ENCODE assay signal across 9 cellular contexts in the genomic region with DNA sequence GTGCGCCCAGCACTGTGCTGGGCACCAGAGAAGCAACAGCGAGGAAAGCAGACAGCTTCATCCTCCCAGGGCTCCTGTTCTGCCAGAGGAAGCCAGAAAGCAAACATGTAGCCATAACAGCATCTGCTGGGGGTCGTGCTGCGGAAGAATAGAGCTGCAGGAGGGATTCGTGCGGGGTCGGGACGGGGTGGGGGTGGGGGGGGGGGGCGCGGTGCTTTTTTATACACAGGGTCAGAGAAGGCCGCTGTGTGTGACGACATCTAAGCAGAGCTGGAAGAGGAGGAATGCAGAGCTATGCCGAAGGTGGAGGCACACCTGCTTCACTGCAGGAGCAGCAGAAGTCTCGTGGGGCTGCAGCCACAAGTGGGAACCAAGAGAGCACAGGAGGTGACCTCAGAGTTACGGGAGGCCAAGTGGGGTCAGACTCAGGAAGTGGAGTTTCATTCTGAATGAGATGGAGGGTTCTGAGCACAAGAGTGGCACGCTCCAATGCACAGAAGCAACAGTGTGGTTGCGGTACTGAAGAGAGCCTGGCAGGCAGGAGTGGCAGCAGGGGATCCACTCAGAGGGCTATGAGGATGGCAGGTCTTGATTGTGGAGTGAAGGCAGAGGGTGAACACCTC.
DNase-seq lines count a peak whose midpoint lies in the region; ATAC-seq and TF ChIP-seq lines count a peak whose summit lies in the region.
"Had no signal": no experiment of that assay in that cellular context is flagged by ENCODE, and none has a peak within 500 bp of the region (broad histone marks: within the 10 kb centered on the region; RNA-seq: fewer than 3 reads in every experiment).

No MANE protein-coding gene starts in this region.

- peak; percentile 12 for DNase-seq in activated naive CD8-positive, alpha-beta T cell treated with anti-CD3 and anti-CD28 coated beads, Interleukin-2, amount 50 U/mL, for 24 hours
- DNase-seq in NCI-H524 treated with DMSO at 0.1 percent for 48 hours (lab: John Stamatoyannopoulos, UW), result no peak
- DNase-seq in NK-92 treated with Interleukin-12 subunit alpha and Interleukin-12 subunit beta, amount 100 ng/mL, for 24 hours (lab: John Stamatoyannopoulos, UW), result no peak
- DNase-seq in NCI-H1436 treated with DMSO at 0.1 percent for 48 hours (lab: John Stamatoyannopoulos, UW), result no peak
- no peak for DNase-seq in NCI-H774 (lab: John Stamatoyannopoulos, UW)
- DNase-seq: stimulated activated CD4-positive, alpha-beta T cell treated with anti-CD3 and anti-CD28 coated beads, Interleukin-4, amount 100 ng/mL, for 4 hours had no signal

- peaks cover 6% of the 10 kb centered on the region for H3K4me1 Mint-ChIP-seq in activated naive CD8-positive, alpha-beta T cell treated with anti-CD3 and anti-CD28 coated beads, Interleukin-2, amount 50 U/mL, for 24 hours

- TF ChIP-seq POLR2A in GM15510 (IDR thresholded peaks at IDR 0.05; ENCODE audit: borderline replicate concordance, extremely low read depth, insufficient read length), result peak; percentile 19

- no peaks in the 10 kb centered on the region for H3K9me3 Mint-ChIP-seq in activated naive CD8-positive, alpha-beta T cell treated with anti-CD3 and anti-CD28 coated beads, Interleukin-2, amount 50 U/mL, for 24 hours

- ATAC-seq in GM19397 (IDR thresholded peaks at IDR 0.05; ENCODE audit: unreplicated experiment), result peak; percentile 93
- peak; percentile 92 for ATAC-seq in HG03139 (IDR thresholded peaks at IDR 0.05; ENCODE audit: unreplicated experiment)
- peak; percentile 78 for ATAC-seq in activated naive CD8-positive, alpha-beta T cell treated with anti-CD3 and anti-CD28 coated beads, Interleukin-2, amount 50 U/mL, for 24 hours

- H3K4me3 Mint-ChIP-seq in activated naive CD8-positive, alpha-beta T cell treated with anti-CD3 and anti-CD28 coated beads, Interleukin-2, amount 50 U/mL, for 24 hours, result no peak overlapping the region

- H3K27ac Mint-ChIP-seq in activated naive CD8-positive, alpha-beta T cell treated with anti-CD3 and anti-CD28 coated beads, Interleukin-2, amount 50 U/mL, for 24 hours, result peak overlapping the region; percentile 23

- H3K36me3 Mint-ChIP-seq in activated naive CD8-positive, alpha-beta T cell treated with anti-CD3 and anti-CD28 coated beads, Interleukin-2, amount 50 U/mL, for 24 hours (ENCODE audit: low read depth), result no peaks in the 10 kb centered on the region

- no peaks in the 10 kb centered on the region for H3K27me3 Mint-ChIP-seq in activated naive CD8-positive, alpha-beta T cell treated with anti-CD3 and anti-CD28 coated beads, Interleukin-2, amount 50 U/mL, for 24 hours
